In genomic region chrX:74383611-74384010, GRCh38 we compare ENCODE assay signal across 10 cellular contexts. TPM values are rescaled to one million over a fixed set of nuclear protein-coding genes. Genes with fewer than 3 reads are reported as not detected.
DNase-seq lines count a peak whose midpoint lies in the region; ATAC-seq and TF ChIP-seq lines count a peak whose summit lies in the region.
"Had no signal": no experiment of that assay in that cellular context is flagged by ENCODE, and none has a peak within 500 bp of the region (broad histone marks: within the 10 kb centered on the region; RNA-seq: fewer than 3 reads in every experiment).

No MANE protein-coding gene starts in this region.

- DNase-seq in AG04450 (ENCODE audit: low read depth, low spot score): no peak
- peak; percentile 27 for DNase-seq in GM12865 (ENCODE audit: low read depth)
- peak; percentile 0 for DNase-seq in NCI-H2171 (lab: John Stamatoyannopoulos, UW)
- peak; percentile 45 for DNase-seq in astrocyte of the cerebellum (ENCODE audit: low read depth)
- peak; percentile 17 for DNase-seq in iPS DF 19.7 (ENCODE audit: low read depth, low spot score)
- DNase-seq in stromal cell of bone marrow (ENCODE audit: low read depth): peak; percentile 28

- CTCF ChIA-PET in AG04450 (lab: Charles Lee): interaction anchor here (0.6 to 3.9 kb wide), 10 partner anchors 11 to 167 kb away, joined by 3 to 15 read pairs (median 3); partner anchors contain the start of gene SLC16A2

- H3K9me3 ChIP-seq in AG04450 (ENCODE audit: control insufficient read depth, insufficient read depth, low read length): no peaks in the 10 kb centered on the region
- H3K9me3 ChIP-seq: tibial artery had no signal

- in situ Hi-C loops in astrocyte of the cerebellum (cut with HindIII; ENCODE audit: low sequenced_read_pairs): loop anchor here (5.0 kb wide), 1 partner anchor 64 kb away; no protein-coding TSS in a partner anchor

- H3K4me3 ChIP-seq in AG04450 (ENCODE audit: low read depth, low read length) (no peak overlapping the region), GM12865 (ENCODE audit: low read depth, low read length) (no peak overlapping the region), astrocyte of the cerebellum (ENCODE audit: low read depth, low read length) (no peak overlapping the region)
- H3K4me3 ChIP-seq: tibial artery had no signal

- H3K27ac ChIP-seq in AG04450 (ENCODE audit: low read depth, low read length): no peak overlapping the region
- H3K27ac ChIP-seq: epithelial cell of prostate, tibial artery had no signal

- H3K27me3 ChIP-seq in AG04450 (ENCODE audit: control insufficient read depth, insufficient read depth, low read length): no peaks in the 10 kb centered on the region
- H3K27me3 ChIP-seq: tibial artery had no signal

- TF ChIP-seq CTCF in AG04450 (IDR thresholded peaks at IDR 0.05; ENCODE audit: low read depth, low read length) (peak; percentile 62), GM12865 (IDR thresholded peaks at IDR 0.05; ENCODE audit: insufficient read depth, low read depth, low read length, missing control alignments) (peak; percentile 30), astrocyte of the cerebellum (IDR thresholded peaks at IDR 0.05; ENCODE audit: low read depth, low read length, missing control alignments) (peak; percentile 70)

- ATAC-seq in GM19035 (IDR thresholded peaks at IDR 0.05; ENCODE audit: unreplicated experiment) (no peak), GM21619 (IDR thresholded peaks at IDR 0.05; ENCODE audit: unreplicated experiment) (no peak)

- POLR2A ChIA-PET in AG04450 (lab: Yijun Ruan, JAX): no interaction called here

RNA-seq across cellular contexts. Expression of gene SLC16A2, which starts 37.7 kb away (rescaled TPM):
- 38.5 and 42.6 TPM in 2 replicates for polyA plus RNA-seq in AG04450 (2011; rRNA removed)
- polyA minus RNA-seq in AG04450 (2011; rRNA and poly(A)+ RNA removed): 33.1 and 38.7 TPM in 2 replicates
